Comparison of ENCODE assay signal across 2 cellular contexts in the genomic region with DNA sequence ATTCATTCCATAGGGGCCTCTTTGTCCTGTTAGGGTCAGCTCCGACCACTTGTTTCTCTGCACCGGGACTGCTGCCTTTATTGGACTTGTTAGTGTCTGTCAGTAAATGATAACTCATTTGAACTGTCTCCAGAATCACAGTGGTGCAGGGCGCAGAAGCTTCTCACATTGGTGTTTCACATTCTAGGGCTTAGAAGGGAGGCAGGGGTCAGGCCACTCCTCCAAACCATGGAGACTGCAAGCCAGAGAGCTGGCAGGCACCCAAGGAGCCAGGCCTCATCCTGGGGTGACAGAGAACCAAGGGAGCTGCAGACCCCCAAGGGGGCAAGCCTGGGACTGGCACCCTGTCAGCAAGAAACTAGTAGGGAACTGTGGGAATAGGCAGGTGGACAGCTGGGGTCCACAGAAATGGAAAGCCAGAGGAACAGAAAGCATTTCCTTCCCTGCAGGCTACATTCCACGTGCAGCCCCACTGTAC.
A peak's percentile ranks its signal among the peaks of the same experiment; 100 is the strongest.
TF ChIP-seq lines count a peak whose summit lies in the region.

No MANE protein-coding gene starts in this region.

TF ChIP-seq in liver, 16 proteins besides CTCF, POLR2A, EP300 and RAD21:
- TF ChIP-seq MAX (IDR thresholded peaks at IDR 0.05) (no peak), NR2F2 (IDR thresholded peaks at IDR 0.05) (peak; percentile 26), YY1 (IDR thresholded peaks at IDR 0.05) (no peak)

TF ChIP-seq in HepG2, 621 proteins besides CTCF, POLR2A, EP300 and RAD21:
- no peak for TF ChIP-seq SNAI1 (CRISPR knock-in tag; IDR thresholded peaks at IDR 0.05; ENCODE audit: borderline replicate concordance)
- TF ChIP-seq ZSCAN31 (CRISPR knock-in tag; IDR thresholded peaks at IDR 0.05; ENCODE audit: low read depth) = no peak
